Comparison of ENCODE assay signal across 13 cellular contexts in the genomic region with DNA sequence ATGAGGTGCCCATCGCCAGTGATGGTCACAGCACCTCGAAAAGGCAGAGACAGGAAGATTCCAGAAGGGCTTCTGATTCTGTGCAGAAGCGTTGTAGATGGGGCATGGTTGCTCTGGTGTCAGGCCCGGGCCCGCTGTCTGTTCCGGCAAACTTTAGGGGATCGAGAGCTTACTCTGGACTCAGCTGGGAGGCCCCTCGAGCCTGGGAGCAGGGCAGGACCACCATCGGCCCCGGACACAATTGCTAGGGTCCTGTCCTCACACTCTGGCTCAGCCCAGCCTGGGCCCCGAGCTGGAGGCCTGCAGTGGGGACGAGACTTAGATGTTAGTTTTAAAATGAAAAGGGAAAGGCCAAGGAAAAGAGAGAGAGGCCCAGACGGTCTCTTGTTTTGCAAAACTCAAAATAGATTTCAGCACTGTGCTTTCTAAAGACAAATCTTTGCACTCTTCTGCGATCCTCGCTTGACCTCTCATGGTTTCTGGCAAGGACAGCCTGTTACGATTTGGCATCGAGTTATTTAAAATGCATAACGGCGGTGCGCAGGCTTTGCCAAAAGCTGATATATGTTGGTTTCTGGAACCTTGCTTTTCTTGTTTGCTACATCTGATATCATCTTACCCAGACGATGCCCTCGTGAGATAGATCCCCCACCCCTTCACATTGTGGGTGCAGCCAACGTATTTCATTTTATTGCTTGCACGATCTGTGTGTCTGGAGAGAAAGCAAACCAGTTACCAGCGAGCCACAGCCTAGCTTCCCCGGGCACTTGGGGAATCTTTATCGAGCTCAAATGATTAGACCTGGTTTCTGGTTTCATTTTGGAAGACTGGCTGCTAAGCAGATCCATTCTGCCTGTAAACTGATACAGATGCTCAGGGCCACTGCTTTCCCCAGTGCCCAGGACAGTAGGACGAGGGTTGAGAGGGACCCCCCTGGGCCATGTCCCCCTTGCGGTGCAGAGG. TPM values are rescaled to one million over a fixed set of nuclear protein-coding genes. Genes with fewer than 3 reads are reported as not detected.
DNase-seq lines count a peak whose midpoint lies in the region; ATAC-seq and TF ChIP-seq lines count a peak whose summit lies in the region.
"Had no signal": no experiment of that assay in that cellular context is flagged by ENCODE, and none has a peak within 500 bp of the region (broad histone marks: within the 10 kb centered on the region; RNA-seq: fewer than 3 reads in every experiment).

No MANE protein-coding gene starts in this region.

- H3K27me3 ChIP-seq in ACC112 (ENCODE audit: insufficient read depth, low read length): no peaks in the 10 kb centered on the region
- H3K27me3 ChIP-seq in right atrium auricular region: no peaks in the 10 kb centered on the region

- H3K9me3 ChIP-seq in right atrium auricular region: no peaks in the 10 kb centered on the region

- H3K4me3 ChIP-seq in ACC112 (ENCODE audit: low read depth, low read length) (peak overlapping the region; percentile 66), cardiac fibroblast (replicated peaks in 1 of 2; ENCODE audit: low read depth in 2 of 2, low read length in 2 of 2) (no peak overlapping the region), right atrium auricular region (peak overlapping the region in 1 of 2 donors; percentile 4)

- H3K79me2 ChIP-seq in ACC112 (ENCODE audit: control insufficient read depth, insufficient read depth, low read length, unreplicated experiment): no peaks in the 10 kb centered on the region

- intact Hi-C loops in sciatic nerve (cut with DNase I): no loop called here

- ATAC-seq in sciatic nerve: peak; percentile 38
- ATAC-seq: activated T-cell treated with anti-CD3 and anti-CD28 coated beads, Interleukin-2, amount 50 U/mL, for 72 hours had no signal

- TF ChIP-seq CTCF in cardiac fibroblast (IDR thresholded peaks at IDR 0.05; ENCODE audit: low read depth, low read length) (no peak), right atrium auricular region (IDR thresholded peaks at IDR 0.05) (no peak)

- H3K36me3 ChIP-seq in ACC112 (ENCODE audit: insufficient read depth, low read length) (no peaks in the 10 kb centered on the region), right atrium auricular region (no peaks in the 10 kb centered on the region)

- peak overlapping the region; percentile 58 for H3K27ac ChIP-seq in ACC112 (ENCODE audit: low read depth, low read length)
- peak overlapping the region; percentile 39 to 58 for H3K27ac ChIP-seq in right atrium auricular region
- H3K27ac ChIP-seq in substantia nigra (ENCODE audit: low read depth, low read length, poor library complexity, severe bottlenecking): no peak overlapping the region

- H2AFZ ChIP-seq in ACC112 (ENCODE audit: low read length, unreplicated experiment): peak overlapping the region; percentile 31

- DNase-seq in cardiac fibroblast (ENCODE audit: low read depth in 2 of 2) (peak; percentile 8 to 9), right atrium auricular region (ENCODE audit: low spot score) (no peak), sciatic nerve (ENCODE audit: low spot score) (no peak), substantia nigra (lab: John Stamatoyannopoulos, UW) (no peak), activated T-cell treated with anti-CD3 and anti-CD28 coated beads for 4 hours (no peak), NCI-H524 treated with DMSO at 0.1 percent for 48 hours (lab: John Stamatoyannopoulos, UW) (no peak), GDM1 (lab: John Stamatoyannopoulos, UW) (no peak)
- DNase-seq: activated CD4-positive, alpha-beta T cell treated with anti-CD3 and anti-CD28 coated beads for 1 hour; activated T-cell treated with anti-CD3 and anti-CD28 coated beads, Interleukin-2, amount 50 U/mL, for 72 hours; amniotic stem cell; MM.1S; OCI-M1 had no signal

- H3K4me1 ChIP-seq in ACC112 (ENCODE audit: control insufficient read depth, insufficient read depth, low read length, unreplicated experiment) (peaks cover 13% of the 10 kb centered on the region), right atrium auricular region (peaks cover 0 to 31% of the 10 kb centered on the region in 2 donors)

RNA-seq across cellular contexts. Expression of a gene that starts 58.0 kb away (rescaled TPM):
- 1 to 10 TPM in 1 of 2 donors, under 1 TPM in 1; 0.22 to 3.3 TPM for total RNA-seq in right atrium auricular region
- 31.3 TPM for total RNA-seq in sciatic nerve

Comparison
In these comparisons a context has a peak if more than half of its experiments do, and no peak if none do; other contexts are left out.
1. DNase-seq: peak in cardiac fibroblast (2 of 2); none in right atrium auricular region (single experiment), sciatic nerve (single experiment), substantia nigra (0 of 49), activated T-cell treated with anti-CD3 and anti-CD28 coated beads for 4 hours (single experiment), NCI-H524 treated with DMSO at 0.1 percent for 48 hours (single experiment) and GDM1 (single experiment).